18 cellular contexts compared by ENCODE assay signal in the genomic region with DNA sequence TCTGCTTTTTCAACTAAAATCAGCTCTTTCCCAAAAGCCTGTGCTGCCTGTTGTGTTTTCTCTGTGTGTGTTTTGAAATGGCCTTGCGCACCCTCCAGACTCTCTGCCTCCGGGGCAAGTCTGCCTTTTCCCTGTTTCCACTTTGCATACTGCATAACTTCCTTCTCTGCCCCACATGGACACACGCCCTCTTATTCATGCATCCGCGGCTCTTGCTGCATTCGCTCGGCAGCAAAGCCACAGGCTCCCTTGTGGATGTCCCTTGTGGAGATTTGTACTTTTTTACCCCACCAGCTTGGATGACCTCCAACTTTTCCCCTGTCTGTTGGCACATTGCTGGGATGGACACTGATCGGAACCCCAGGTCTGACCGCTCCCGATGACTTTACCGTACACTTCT.
DNase-seq lines count a peak whose midpoint lies in the region; ATAC-seq and TF ChIP-seq lines count a peak whose summit lies in the region.
"Had no signal": no experiment of that assay in that cellular context is flagged by ENCODE, and none has a peak within 500 bp of the region (broad histone marks: within the 10 kb centered on the region; RNA-seq: fewer than 3 reads in every experiment).

No MANE protein-coding gene starts in this region.

- no peaks in the 10 kb centered on the region for H3K79me2 ChIP-seq in neural progenitor cell (ENCODE audit: low read depth)

- CTCF ChIA-PET in Caco-2 (lab: Charles Lee): no interaction called here
- CTCF ChIA-PET in activated naive CD4-positive, alpha-beta T cell treated with anti-CD3 and anti-CD28 coated beads for 36 hours (lab: Charles Lee): no interaction called here

- H3K9me3 ChIP-seq in Caco-2 (0 out of 2 replicates have a peak, but pooled peaks cover 5% of the 10 kb centered on the region), RWPE2 (ENCODE audit: severe bottlenecking) (peaks cover 2% of the 10 kb centered on the region), neural progenitor cell (ENCODE audit: low read depth) (peaks cover 18% of the 10 kb centered on the region)
- H3K9me3 ChIP-seq: adrenal gland, right atrium auricular region, uterus had no signal

- H3K4me1 ChIP-seq in Caco-2: peaks cover 20% of the 10 kb centered on the region
- peaks cover 17% of the 10 kb centered on the region for H3K4me1 ChIP-seq in RWPE2 (ENCODE audit: insufficient read depth, poor library complexity, severe bottlenecking)
- peaks cover 6% of the 10 kb centered on the region for H3K4me1 ChIP-seq in foreskin keratinocyte
- H3K4me1 ChIP-seq in neural progenitor cell: no peaks in the 10 kb centered on the region
- H3K4me1 ChIP-seq: right atrium auricular region, uterus had no signal

- H3K36me3 ChIP-seq in Caco-2 (ENCODE audit: control insufficient read depth, insufficient read depth, low read length) (no peaks in the 10 kb centered on the region), RWPE2 (ENCODE audit: low read depth) (no peaks in the 10 kb centered on the region), neural progenitor cell (no peaks in the 10 kb centered on the region)
- H3K36me3 ChIP-seq: adrenal gland, right atrium auricular region, uterus had no signal

- peak overlapping the region; percentile 51 for H3K27ac ChIP-seq in RWPE2 (ENCODE audit: poor library complexity, severe bottlenecking)
- no peak overlapping the region for H3K27ac ChIP-seq in foreskin keratinocyte
- no peak overlapping the region for H3K27ac ChIP-seq in neural progenitor cell
- H3K27ac ChIP-seq: adrenal gland, right atrium auricular region, uterus had no signal

- DNase-seq in Caco-2: no peak
- no peak for DNase-seq in RWPE2 (ENCODE audit: low spot score)
- peak in 1 of 2 donors; percentile 28 for DNase-seq in foreskin keratinocyte
- no peak for DNase-seq in neural progenitor cell (ENCODE audit: low spot score)
- no peak for DNase-seq in activated naive CD4-positive, alpha-beta T cell treated with anti-CD3 and anti-CD28 coated beads for 36 hours
- no peak for DNase-seq in midbrain (lab: John Stamatoyannopoulos, UW)
- no peak for DNase-seq in C1 segment of cervical spinal cord (lab: John Stamatoyannopoulos, UW)
- DNase-seq: adrenal gland, caudate nucleus, COR-L47, GDM1, SHP77 treated with DMSO at 0.1 percent for 48 hours, uterus had no signal

- H3K36me3 Mint-ChIP-seq in Caco-2 (ENCODE audit: insufficient read depth, unreplicated experiment) (no peaks in the 10 kb centered on the region), neural progenitor cell (no peaks in the 10 kb centered on the region)
- H3K36me3 Mint-ChIP-seq in activated naive CD4-positive, alpha-beta T cell treated with anti-CD3 and anti-CD28 coated beads for 36 hours (ENCODE audit: low read depth): no peaks in the 10 kb centered on the region

- H3K4me3 ChIP-seq in Caco-2 (ENCODE audit: low read depth, low read length) (no peak overlapping the region), RWPE2 (ENCODE audit: severe bottlenecking) (no peak overlapping the region), neural progenitor cell (no peak overlapping the region)
- H3K4me3 ChIP-seq: adrenal gland, lung, right atrium auricular region, uterus had no signal

- peaks cover 5% of the 10 kb centered on the region for H3F3A ChIP-seq in neural progenitor cell (ENCODE audit: low read depth)

- no peaks in the 10 kb centered on the region for H4K20me1 ChIP-seq in neural progenitor cell (ENCODE audit: low read depth)

- POLR2A ChIA-PET in Caco-2 (lab: Charles Lee): no interaction called here

- BruUV-seq in Caco-2 (replicated peaks; lab: Mats Ljungman, UMichigan): no TSS peak

- H3K27me3 ChIP-seq in Caco-2 (replicated peaks; ENCODE audit: control insufficient read depth, insufficient read depth, low read length): no peaks in the 10 kb centered on the region
- no peaks in the 10 kb centered on the region for H3K27me3 ChIP-seq in RWPE2 (ENCODE audit: insufficient read depth, poor library complexity, severe bottlenecking)
- no peaks in the 10 kb centered on the region for H3K27me3 ChIP-seq in foreskin keratinocyte
- H3K27me3 ChIP-seq in neural progenitor cell: no peaks in the 10 kb centered on the region
- H3K27me3 ChIP-seq: adrenal gland, right atrium auricular region, uterus had no signal

- H3K27me3 Mint-ChIP-seq in Caco-2 (ENCODE audit: insufficient read depth, unreplicated experiment): no peaks in the 10 kb centered on the region
- H3K27me3 Mint-ChIP-seq in neural progenitor cell (ENCODE audit: insufficient read depth, low read depth): peaks cover 3% of the 10 kb centered on the region
- H3K27me3 Mint-ChIP-seq in activated naive CD4-positive, alpha-beta T cell treated with anti-CD3 and anti-CD28 coated beads for 36 hours (ENCODE audit: low read depth): peaks cover 3% of the 10 kb centered on the region
- H3K27me3 Mint-ChIP-seq: stimulated activated naive CD8-positive, alpha-beta T cell treated with anti-CD3 and anti-CD28 coated beads, Interleukin-15, Interleukin-2, amounts not matched to agents 100 ng/mL and 50 ng/mL, for 24 hours had no signal

- no peak overlapping the region for H3K4me2 ChIP-seq in neural progenitor cell

- H3K27ac Mint-ChIP-seq in Caco-2 (ENCODE audit: unreplicated experiment) (peak overlapping the region; percentile 4), neural progenitor cell (no peak overlapping the region)
- no peak overlapping the region for H3K27ac Mint-ChIP-seq in activated naive CD4-positive, alpha-beta T cell treated with anti-CD3 and anti-CD28 coated beads for 36 hours
- H3K27ac Mint-ChIP-seq: activated T-helper 2 cell treated with anti-CD3 and anti-CD28 coated beads, Interferon-gamma antibody, Interleukin-2, Interleukin-4, amounts not matched to agents 10 μg/mL and 5 μg/mL and 100 μg/mL, durations not matched to agents 14 hours and 24 hours and 36 hours; stimulated activated naive CD8-positive, alpha-beta T cell treated with anti-CD3 and anti-CD28 coated beads, Interleukin-15, Interleukin-2, amounts not matched to agents 100 ng/mL and 50 ng/mL, for 24 hours had no signal

- no peak overlapping the region for H3K9ac ChIP-seq in neural progenitor cell

- ATAC-seq in RWPE2 (ENCODE audit: low read depth): no peak
- ATAC-seq in foreskin keratinocyte: peak; percentile 30
- no peak for ATAC-seq in GM19397 (IDR thresholded peaks at IDR 0.05; ENCODE audit: unreplicated experiment)

- intact Hi-C loops in Caco-2 (cut with micrococcal nuclease; ENCODE audit: unreplicated experiment): no loop called here
- intact Hi-C loops in activated naive CD4-positive, alpha-beta T cell treated with anti-CD3 and anti-CD28 coated beads for 36 hours (cut with micrococcal nuclease): no loop called here

- H3K4me1 Mint-ChIP-seq in Caco-2 (ENCODE audit: low read depth, unreplicated experiment) (peaks cover 32% of the 10 kb centered on the region), neural progenitor cell (peaks cover 12% of the 10 kb centered on the region)
- peaks cover 5% of the 10 kb centered on the region for H3K4me1 Mint-ChIP-seq in activated naive CD4-positive, alpha-beta T cell treated with anti-CD3 and anti-CD28 coated beads for 36 hours (ENCODE audit: low read depth)

- H3K9me3 Mint-ChIP-seq in Caco-2 (ENCODE audit: unreplicated experiment): peaks cover 28% of the 10 kb centered on the region
- H3K9me3 Mint-ChIP-seq in neural progenitor cell: peaks cover 19% of the 10 kb centered on the region
- H3K9me3 Mint-ChIP-seq in activated naive CD4-positive, alpha-beta T cell treated with anti-CD3 and anti-CD28 coated beads for 36 hours: peaks cover 4% of the 10 kb centered on the region

- H2AFZ ChIP-seq in neural progenitor cell (replicated peaks): peak overlapping the region; percentile 61

- H3K4me3 Mint-ChIP-seq in Caco-2 (ENCODE audit: unreplicated experiment) (no peak overlapping the region), neural progenitor cell (no peak overlapping the region)
- H3K4me3 Mint-ChIP-seq in activated naive CD4-positive, alpha-beta T cell treated with anti-CD3 and anti-CD28 coated beads for 36 hours: no peak overlapping the region
- H3K4me3 Mint-ChIP-seq: stimulated activated naive CD8-positive, alpha-beta T cell treated with anti-CD3 and anti-CD28 coated beads, Interleukin-15, Interleukin-2, amounts not matched to agents 100 ng/mL and 50 ng/mL, for 24 hours had no signal

- no peak for TF ChIP-seq CTCF in Caco-2 (IDR thresholded peaks at IDR 0.05; ENCODE audit: insufficient read depth in 1 of 2, low read depth in 1 of 2, low read length in 1 of 2, severe bottlenecking in 1 of 2, unreplicated experiment in 1 of 2)
- TF ChIP-seq CTCF in RWPE2 (IDR thresholded peaks at IDR 0.05; ENCODE audit: poor library complexity, severe bottlenecking): no peak
- TF ChIP-seq CTCF in foreskin keratinocyte (conservative IDR thresholded peaks at IDR 0.05): no peak
- no peak for TF ChIP-seq CTCF in neural progenitor cell (IDR thresholded peaks at IDR 0.05)
